ENCODE assay signal across 8 cellular contexts in the genomic region with DNA sequence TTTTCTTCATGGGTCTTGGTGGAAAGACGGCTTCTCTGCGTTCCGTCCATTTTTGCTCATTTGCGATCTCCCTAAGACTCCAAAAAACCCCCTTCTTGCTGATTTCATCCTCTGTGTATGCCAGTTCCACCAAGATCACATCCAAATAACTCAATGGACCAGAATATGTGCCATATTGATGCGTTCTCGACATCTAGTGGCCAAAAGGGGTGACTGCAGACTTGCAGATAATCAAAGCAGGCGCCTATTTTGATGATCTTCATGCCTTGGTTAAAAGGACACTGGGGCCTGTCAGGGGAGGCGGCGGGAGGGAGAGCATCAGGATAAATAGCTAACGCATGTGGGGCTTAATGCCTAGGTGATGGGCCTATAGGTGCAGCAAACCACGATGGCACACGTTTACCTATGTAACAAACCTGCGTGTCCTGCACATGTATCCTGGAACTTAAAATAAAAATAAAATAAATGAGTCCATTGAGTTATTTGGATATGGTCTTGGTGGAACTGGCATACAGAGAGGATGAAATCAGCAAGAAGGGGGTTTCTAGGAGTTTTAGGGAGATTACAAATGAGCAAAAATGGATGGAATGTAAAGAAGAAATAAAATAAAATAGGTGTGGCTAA.
A peak's percentile ranks its signal among the peaks of the same experiment; 100 is the strongest.
DNase-seq lines count a peak whose midpoint lies in the region; ATAC-seq and TF ChIP-seq lines count a peak whose summit lies in the region.

No MANE protein-coding gene starts in this region.

- TF ChIP-seq CTCF in AG09309 (IDR thresholded peaks at IDR 0.05; ENCODE audit: control insufficient read depth, insufficient read depth, low read depth, low read length, missing control alignments) = peak; percentile 99
- peak; percentile 92 for TF ChIP-seq CTCF in GM12873 (IDR thresholded peaks at IDR 0.05; ENCODE audit: insufficient read depth, low read depth, low read length, missing control alignments)
- TF ChIP-seq CTCF in PC-3 (conservative IDR thresholded peaks at IDR 0.05; ENCODE audit: low read depth, low read length) = peak; percentile 97
- TF ChIP-seq CTCF in choroid plexus epithelial cell (conservative IDR thresholded peaks at IDR 0.05; ENCODE audit: low read depth, low read length) = peak; percentile 98
- peak; percentile 67 to 80 for TF ChIP-seq CTCF in left lung (IDR thresholded peaks at IDR 0.05)

- H2AFZ ChIP-seq in PC-3 (ENCODE audit: low read length) = no peak overlapping the region

- no peak overlapping the region for H3K4me2 ChIP-seq in PC-3 (ENCODE audit: low read length)

- no peaks in the 10 kb centered on the region for H4K20me1 ChIP-seq in PC-3 (ENCODE audit: low read length)

- H3K9ac ChIP-seq in PC-3 (ENCODE audit: low read length) = no peak overlapping the region

- no peaks in the 10 kb centered on the region for H3K79me2 ChIP-seq in PC-3 (ENCODE audit: low read length)

- no peak overlapping the region for H3K4me3 ChIP-seq in AG09309 (ENCODE audit: control insufficient read depth, low read depth, low read length)
- no peak overlapping the region for H3K4me3 ChIP-seq in PC-3 (ENCODE audit: low read length)
- H3K4me3 ChIP-seq in choroid plexus epithelial cell (ENCODE audit: low read depth, low read length) = no peak overlapping the region
- H3K4me3 ChIP-seq in left lung = no peak overlapping the region

- H3F3A ChIP-seq in PC-3 (ENCODE audit: low read length, unreplicated experiment) = no peaks in the 10 kb centered on the region

- DNase-seq in AG09309 (ENCODE audit: low read depth) (peak; percentile 27), HT1080 (ENCODE audit: low read depth) (peak; percentile 41), PC-3 (peak; percentile 78), choroid plexus epithelial cell (ENCODE audit: low read depth) (peak; percentile 86), left lung (no peak), substantia nigra (lab: John Stamatoyannopoulos, UW) (peak in 28 of 49 donors; percentile 9 to 61 (median 23)), posterior vena cava (ENCODE audit: low spot score) (no peak)

- ATAC-seq in PC-3 (peak; percentile 94), left lung (peak; percentile 88)

- POLR2A ChIA-PET in PC-3 (lab: Charles Lee; ENCODE audit: unreplicated experiment) = no interaction called here

- H3K9me2 ChIP-seq in PC-3 (replicated peaks; ENCODE audit: low read length) = no peaks in the 10 kb centered on the region

- CTCF ChIA-PET in PC-3 (lab: Charles Lee) = no interaction called here

- intact Hi-C loops in PC-3 (cut with micrococcal nuclease) = loop anchor here (1.0 to 5.0 kb wide), 7 partner anchors 79 to 405 kb away; a partner anchor contains a TSS
- intact Hi-C loops in left lung (cut with DNase I) = no loop called here
- intact Hi-C loops in posterior vena cava (cut with DNase I) = loop anchor here (5.0 to 10.0 kb wide), 2 partner anchors 73 to 95 kb away; no protein-coding TSS in a partner anchor

- H3K36me3 ChIP-seq in PC-3 (ENCODE audit: low read depth, low read length) (no peaks in the 10 kb centered on the region), left lung (no peaks in the 10 kb centered on the region)

- H3K4me1 ChIP-seq in PC-3 (ENCODE audit: insufficient read depth, low read length) = no peaks in the 10 kb centered on the region
- no peaks in the 10 kb centered on the region for H3K4me1 ChIP-seq in left lung

- H3K27me3 ChIP-seq in PC-3 (ENCODE audit: low read length) = no peaks in the 10 kb centered on the region
- no peaks in the 10 kb centered on the region for H3K27me3 ChIP-seq in left lung

- H3K27ac ChIP-seq in PC-3 (ENCODE audit: low read length) (no peak overlapping the region), left lung (no peak overlapping the region), substantia nigra (ENCODE audit: low read depth, low read length, poor library complexity, severe bottlenecking) (no peak overlapping the region)

- H3K9me3 ChIP-seq in PC-3 (ENCODE audit: low read length) (no peaks in the 10 kb centered on the region), left lung (no peaks in the 10 kb centered on the region)

- no TSS peak for BruUV-seq in PC-3 (replicated peaks; lab: Mats Ljungman, UMichigan)

Comparison
In these comparisons a context has a peak if more than half of its experiments do, and no peak if none do; other contexts are left out.
1. DNase-seq: peak in AG09309 (single experiment), HT1080 (single experiment), PC-3 (single experiment), choroid plexus epithelial cell (single experiment) and substantia nigra (28 of 49); none in left lung (0 of 2) and posterior vena cava (single experiment).
2. intact Hi-C loops: an anchor here in PC-3 (1.0 to 5.0 kb wide) and posterior vena cava (5.0 to 10.0 kb wide); none called in left lung.
3. Peak in every context shown above with its lines, with median percentiles within 50 percentile points of each other: CTCF ChIP-seq.